8 cellular contexts compared by ENCODE assay signal in genomic region chr16:85611455-85612190, GRCh38. TPM values are rescaled to one million over a fixed set of nuclear protein-coding genes. Genes with fewer than 3 reads are reported as not detected.
DNase-seq lines count a peak whose midpoint lies in the region; ATAC-seq and TF ChIP-seq lines count a peak whose summit lies in the region.

No MANE protein-coding gene starts in this region.

- peaks cover 31 to 55% (median 42%) of the 10 kb centered on the region in 3 donors for H3K4me1 Mint-ChIP-seq in T-cell

- H3K27me3 ChIP-seq in mammary epithelial cell (ENCODE audit: insufficient read depth, low read length) (no peaks in the 10 kb centered on the region), iPS-20b (ENCODE audit: insufficient read depth, low read length) (peaks cover 29% of the 10 kb centered on the region; the same call in 1 of the 2 replicates), sigmoid colon (no peaks in the 10 kb centered on the region)

- H3K4me2 ChIP-seq in mammary epithelial cell (ENCODE audit: insufficient read depth, low read depth, low read length) = peak overlapping the region; percentile 97

- H3K4me3 ChIP-seq in mammary epithelial cell (replicated peaks in 1 of 3; ENCODE audit: insufficient read depth in 1 of 3, low read depth in 2 of 3, low read length in 3 of 3) = peak overlapping the region; percentile 38 to 57 (median 55)
- peak overlapping the region; percentile 63; the same call in 1 of the 2 replicates for H3K4me3 ChIP-seq in iPS-20b (ENCODE audit: low read length)
- peak overlapping the region; percentile 51 to 71 (median 68) for H3K4me3 ChIP-seq in sigmoid colon

- no peaks in the 10 kb centered on the region for H3K9me3 Mint-ChIP-seq in T-cell

- H3K4me3 Mint-ChIP-seq in T-cell = peak overlapping the region; percentile 28 to 78 (median 56)

- no peak for TF ChIP-seq POLR2A in sigmoid colon (IDR thresholded peaks at IDR 0.05)

- in situ Hi-C loops in mammary epithelial cell (cut with MboI; ENCODE audit: low sequenced_read_pairs in 2 of 2) = loop anchor here (25.0 kb wide), 3 partner anchors 299 to 474 kb away; no protein-coding TSS in a partner anchor

- H3K9me3 ChIP-seq in mammary epithelial cell (replicated peaks; ENCODE audit: insufficient read depth, low read length) (no peaks in the 10 kb centered on the region), iPS-20b (ENCODE audit: insufficient read depth, low read depth, low read length) (no peaks in the 10 kb centered on the region), sigmoid colon (no peaks in the 10 kb centered on the region)

- no peaks in the 10 kb centered on the region for H3K36me3 ChIP-seq in mammary epithelial cell (ENCODE audit: insufficient read depth, low read length)
- H3K36me3 ChIP-seq in iPS-20b (ENCODE audit: insufficient read depth, low read depth, low read length) = 0 out of 2 replicates have a peak, but pooled peaks cover 3% of the 10 kb centered on the region
- H3K36me3 ChIP-seq in sigmoid colon = no peaks in the 10 kb centered on the region

- BruUV-seq in mammary epithelial cell (replicated peaks; lab: Mats Ljungman, UMichigan) = no TSS peak

- H3K79me2 ChIP-seq in mammary epithelial cell (ENCODE audit: insufficient read depth, low read length) = no peaks in the 10 kb centered on the region

- H2AFZ ChIP-seq in mammary epithelial cell (ENCODE audit: low read depth, low read length) = peak overlapping the region; percentile 71

- no peak for TF ChIP-seq CTCF in mammary epithelial cell (conservative IDR thresholded peaks at IDR 0.05 in 1 of 2, IDR thresholded peaks at IDR 0.05 in 1 of 2; ENCODE audit: extremely low read depth in 1 of 2, insufficient read depth in 1 of 2, low read depth in 1 of 2, low read length in 2 of 2)
- no peak for TF ChIP-seq CTCF in sigmoid colon (IDR thresholded peaks at IDR 0.05)

- peak; percentile 68 for DNase-seq in GM04504 (ENCODE audit: low read depth)
- peak; percentile 58 for DNase-seq in NCI-H1105 (lab: John Stamatoyannopoulos, UW)
- peak in 23 of 34 experiments; percentile 9 to 57 (median 32) for DNase-seq in T-cell
- DNase-seq in mammary epithelial cell = peak; percentile 64
- peak; percentile 96 for DNase-seq in sigmoid colon

- H3K27ac ChIP-seq in mammary epithelial cell (ENCODE audit: insufficient read depth, low read depth, low read length) = peak overlapping the region; percentile 70
- H3K27ac ChIP-seq in iPS-20b (ENCODE audit: low read length) = no peak overlapping the region
- H3K27ac ChIP-seq in sigmoid colon = peak overlapping the region; percentile 93 to 97 (median 95)

- H3K4me1 ChIP-seq in mammary epithelial cell (ENCODE audit: insufficient read depth, low read length) (peaks cover 48% of the 10 kb centered on the region), iPS-20b (ENCODE audit: insufficient read depth, low read length) (peaks cover 32% of the 10 kb centered on the region), sigmoid colon (peaks cover 0 to 93% (median 85%) of the 10 kb centered on the region in 4 donors)

- peak overlapping the region; percentile 53 for H3K9ac ChIP-seq in mammary epithelial cell (ENCODE audit: insufficient read depth, low read length)
- H3K9ac ChIP-seq in iPS-20b (ENCODE audit: low read depth, low read length) = peak overlapping the region; percentile 63

- no peak for TF ChIP-seq EP300 in sigmoid colon (IDR thresholded peaks at IDR 0.05)

- POLR2A ChIA-PET in T-cell (lab: Charles Lee) = no interaction called here

- CTCF ChIA-PET in T-cell (lab: Charles Lee) = interaction anchor here (0.6 to 2.4 kb wide), 4 partner anchors 55 to 1795 kb away, joined by 3 to 14 read pairs (median 6); no protein-coding TSS in a partner anchor
- CTCF ChIA-PET in mammary epithelial cell (lab: Charles Lee; ENCODE audit: low non-redundant PET) = interaction anchor here (0.7 kb wide), 1 partner anchor 106 kb away, joined by 7 read pairs; no protein-coding TSS in a partner anchor

- WGBS in mammary epithelial cell (ENCODE audit: low coverage, missing lambda C conversion rate) = 0% methylated on average over 20 of the region's 83 CpGs
- WGBS in sigmoid colon, 2 donors = 1% methylated on average over 83 of the region's 83 CpGs

- no peak overlapping the region for H3K27ac Mint-ChIP-seq in T-cell

- H3K27me3 Mint-ChIP-seq in T-cell = peaks cover 0 to 3% of the 10 kb centered on the region in 2 donors

- H3K36me3 Mint-ChIP-seq in T-cell = no peaks in the 10 kb centered on the region

- dilution Hi-C loops in mammary epithelial cell (cut with HindIII; ENCODE audit: low sequenced_read_pairs) = no loop called here

- intact Hi-C loops in mammary epithelial cell (cut with micrococcal nuclease) (loop anchor here (1.0 to 5.0 kb wide), 5 partner anchors 104 to 497 kb away; partner anchors contain the start of gene C16orf74), sigmoid colon (cut with DNase I) (loop anchor here (1.0 to 10.0 kb wide), 4 partner anchors 149 to 307 kb away; no protein-coding TSS in a partner anchor)

- no peaks in the 10 kb centered on the region for H4K20me1 ChIP-seq in mammary epithelial cell (ENCODE audit: insufficient read depth, low read length)

- ATAC-seq in T-cell (replicated peaks in 1 of 4) (peak in 2 of 4 experiments; percentile 1 to 20), HG03039 (IDR thresholded peaks at IDR 0.05; ENCODE audit: unreplicated experiment) (no peak), HG03280 (IDR thresholded peaks at IDR 0.05; ENCODE audit: unreplicated experiment) (no peak)

RNA-seq across cellular contexts. Expression of gene GSE1, which starts 1.5 kb away (rescaled TPM):
- 10 to 100 TPM; 29.1 to 61.7 (median 37.4) TPM for total RNA-seq in T-cell
- 10 to 100 TPM; 19.3 to 24.3 TPM for total RNA-seq in mammary epithelial cell
- 5.2 TPM for polyA plus RNA-seq in mammary epithelial cell
- 8.5 TPM for polyA minus RNA-seq in mammary epithelial cell
- 10 to 100 TPM; 30.8 to 76.7 (median 47.3) TPM for total RNA-seq in sigmoid colon
- polyA plus RNA-seq in sigmoid colon = 10 to 100 TPM; 12.0 to 49.5 (median 19.4) TPM

Comparison
In these comparisons a context has a peak if more than half of its experiments do, and no peak if none do; other contexts are left out.
1. DNase-seq: peak in every context shown above with its lines; median percentile 96 in sigmoid colon; 68 in GM04504; 64 in mammary epithelial cell; 58 in NCI-H1105; 32 in T-cell.